ENCODE assay signal across 15 cellular contexts in genomic region chr16:87350681-87351319, GRCh38. TPM values are rescaled to one million over a fixed set of nuclear protein-coding genes. Genes with fewer than 3 reads are reported as not detected.
DNase-seq lines count a peak whose midpoint lies in the region; ATAC-seq, FAIRE-seq and TF ChIP-seq lines count a peak whose summit lies in the region.
"Had no signal": no experiment of that assay in that cellular context is flagged by ENCODE, and none has a peak within 500 bp of the region (broad histone marks: within the 10 kb centered on the region; RNA-seq: fewer than 3 reads in every experiment).

No MANE protein-coding gene starts in this region.

- H3K9me3 ChIP-seq in HepG2 (ENCODE audit: low read length) (no peaks in the 10 kb centered on the region), right lobe of liver (no peaks in the 10 kb centered on the region), endodermal cell (ENCODE audit: control insufficient read depth, low read length) (no peaks in the 10 kb centered on the region)
- H3K9me3 ChIP-seq: sigmoid colon had no signal

- no TSS peak for BruUV-seq in HepG2 (replicated peaks; lab: Mats Ljungman, UMichigan)

- ATAC-seq in HepG2 (no peak), right lobe of liver (no peak), HG03469 (IDR thresholded peaks at IDR 0.05; ENCODE audit: unreplicated experiment) (no peak), HG02763 (IDR thresholded peaks at IDR 0.05; ENCODE audit: unreplicated experiment) (no peak), HG03159 (IDR thresholded peaks at IDR 0.05; ENCODE audit: unreplicated experiment) (no peak), GM21367 (IDR thresholded peaks at IDR 0.05; ENCODE audit: unreplicated experiment) (no peak)
- ATAC-seq: K562 had no signal

- H3K4me1 ChIP-seq in HepG2 (ENCODE audit: insufficient read depth, low read length) (peaks cover 17% of the 10 kb centered on the region), right lobe of liver (no peaks in the 10 kb centered on the region), endodermal cell (ENCODE audit: control insufficient read depth, insufficient read depth, low read length) (no peaks in the 10 kb centered on the region)

- H3K27me3 ChIP-seq in HepG2 (ENCODE audit: control insufficient read depth in 1 of 2, insufficient read depth in 2 of 2, low read length in 2 of 2) (no peaks in the 10 kb centered on the region), right lobe of liver (no peaks in the 10 kb centered on the region), endodermal cell (ENCODE audit: control insufficient read depth, insufficient read depth, low read length, poor library complexity, severe bottlenecking) (no peaks in the 10 kb centered on the region)
- H3K27me3 ChIP-seq: brain microvascular endothelial cell, sigmoid colon had no signal

- no peak overlapping the region for H2AFZ ChIP-seq in HepG2 (ENCODE audit: low read length)

- 96% methylated on average over 23 of the region's 23 CpGs for WGBS in HepG2 (ENCODE audit: low lambda C conversion rate)
- WGBS in right lobe of liver (ENCODE audit: insufficient coverage, low coverage, low lambda C conversion rate, missing lambda C conversion rate), result 84% methylated on average over 12 of the region's 23 CpGs
- WGBS in endodermal cell (ENCODE audit: insufficient coverage in 1 of 2, insufficient read length in 1 of 2), 2 experiments, result 87 to 89% methylated on average over 22 to 23 of the region's 23 CpGs

- H3K9ac ChIP-seq in HepG2 (ENCODE audit: insufficient read depth, low read depth, low read length) (no peak overlapping the region), endodermal cell (ENCODE audit: extremely low read depth, low read length, poor library complexity, severe bottlenecking) (no peak overlapping the region)

- DNase-seq in HepG2 (ENCODE audit: low spot score) (no peak), right lobe of liver (no peak), endodermal cell (no peak), middle frontal gyrus (ENCODE audit: extremely low spot score, low spot score) (peak; percentile 30)
- DNase-seq: ACHN; activated T-cell treated with anti-CD3 and anti-CD28 coated beads for 4 hours; brain microvascular endothelial cell; DMS79; NK-92 treated with Interleukin-12 subunit alpha and Interleukin-12 subunit beta, amount 100 ng/mL, for 24 hours; sigmoid colon had no signal

- peaks cover under 1% of the 10 kb centered on the region for H3K4me1 Mint-ChIP-seq in endodermal cell

- in situ Hi-C loops in HepG2 (cut with HindIII; ENCODE audit: extremely low pct_ligation_motif_present, low pct_unique_long_range_greater_than_20kb), result no loop called here

- H4K20me1 ChIP-seq in HepG2 (ENCODE audit: insufficient read depth, low read length), result peaks cover 95% of the 10 kb centered on the region

- intact Hi-C loops in HepG2 (cut with micrococcal nuclease; ENCODE audit: unreplicated experiment) (no loop called here), right lobe of liver (cut with DNase I) (no loop called here)

- no peaks in the 10 kb centered on the region for H3K9me3 Mint-ChIP-seq in endodermal cell

- H3K79me2 ChIP-seq in HepG2 (ENCODE audit: insufficient read depth, low read length), result peaks cover 94% of the 10 kb centered on the region

- H3K27ac Mint-ChIP-seq in endodermal cell, result no peak overlapping the region

- TF ChIP-seq RAD21 in HepG2 (CRISPR knock-in tag; IDR thresholded peaks at IDR 0.05), result no peak

- TF ChIP-seq CTCF in HepG2 (CRISPR knock-in tag; IDR thresholded peaks at IDR 0.05) (no peak), right lobe of liver (IDR thresholded peaks at IDR 0.05) (no peak), endodermal cell (conservative IDR thresholded peaks at IDR 0.05) (no peak)

- POLR2A ChIA-PET in HepG2 (lab: Yijun Ruan, JAX), result interaction anchor here (1.2 to 2.1 kb wide), 4 partner anchors 24 to 37 kb away, joined by 3 to 7 read pairs (median 4); partner anchors contain the start of gene FBXO31

- H3K27ac ChIP-seq in HepG2 (ENCODE audit: extremely low read length, insufficient read depth, low read length) (peak overlapping the region; percentile 6), right lobe of liver (no peak overlapping the region), endodermal cell (ENCODE audit: low read depth, low read length) (peak overlapping the region; percentile 19)
- H3K27ac ChIP-seq: brain microvascular endothelial cell had no signal

- H3K36me3 Mint-ChIP-seq in endodermal cell (ENCODE audit: low read depth), result peaks cover 13% of the 10 kb centered on the region

- FAIRE-seq in HepG2 (lab: Jason Lieb, UNC), result no peak
- FAIRE-seq: K562 had no signal

- H3K36me3 ChIP-seq in HepG2 (replicated peaks in 1 of 2; ENCODE audit: control insufficient read depth in 1 of 2, insufficient read depth in 2 of 2, low read length in 2 of 2) (peaks cover 44 to 91% of the 10 kb centered on the region in 2 experiments), right lobe of liver (peaks cover 0 to 29% (median 4%) of the 10 kb centered on the region in 4 donors), endodermal cell (ENCODE audit: control insufficient read depth, insufficient read depth, low read length) (peaks cover 7% of the 10 kb centered on the region)

- no peak overlapping the region for H3K4me3 Mint-ChIP-seq in endodermal cell

- TF ChIP-seq EP300 in HepG2 (IDR thresholded peaks at IDR 0.05; ENCODE audit: low read depth in 2 of 2, low read length in 2 of 2) (no peak), HepG2 (CRISPR knock-in tag; IDR thresholded peaks at IDR 0.05; ENCODE audit: borderline replicate concordance) (no peak)

- CTCF ChIA-PET in HepG2 (lab: Yijun Ruan, JAX; ENCODE audit: low intra/inter-chr PET ratio, low total read pairs), result no interaction called here

- no peak; a peak in 1 of 4 replicates for TF ChIP-seq POLR2A in HepG2 (IDR thresholded peaks at IDR 0.05; ENCODE audit: insufficient read depth in 1 of 2, low read depth in 2 of 2, low read length in 2 of 2)
- TF ChIP-seq POLR2A in right lobe of liver (IDR thresholded peaks at IDR 0.05), result no peak

- no peak overlapping the region for H3K4me2 ChIP-seq in HepG2 (ENCODE audit: low read depth, low read length)

- no peaks in the 10 kb centered on the region for H3K27me3 Mint-ChIP-seq in endodermal cell (ENCODE audit: insufficient read depth)

- H3K4me3 ChIP-seq in HepG2 (replicated peaks in 1 of 3; ENCODE audit: insufficient read depth in 1 of 3, low read depth in 2 of 3, low read length in 3 of 3) (no peak overlapping the region), right lobe of liver (no peak overlapping the region), endodermal cell (ENCODE audit: low read length) (no peak overlapping the region)
- H3K4me3 ChIP-seq: K562, sigmoid colon had no signal

RNA-seq across cellular contexts. Expression of gene FBXO31, which starts 32.8 kb away (rescaled TPM):
- total RNA-seq in HepG2 (2016; rRNA removed; fragmentation: Illumina TruSeq; extraction: Trizol), result 81.3 and 92.4 TPM in 2 replicates
- 18.3 and 22.9 TPM in 2 replicates for total RNA-seq in HepG2 (2016; cell fraction: cytosol; rRNA removed; fragmentation: Illumina TruSeq; extraction: Trizol; ENCODE audit: low read depth)
- 64.5 and 91.5 TPM in 2 replicates for total RNA-seq in HepG2 (2016; cell fraction: insoluble cytoplasmic fraction; rRNA removed; fragmentation: Illumina TruSeq; extraction: Trizol)
- 33.7 and 38.0 TPM in 2 replicates for total RNA-seq in HepG2 (2016; cell fraction: membrane; rRNA removed; fragmentation: Illumina TruSeq; extraction: Trizol)
- 94.4 and 107 TPM in 2 replicates for total RNA-seq in HepG2 (2016; cell fraction: nucleus; rRNA removed; fragmentation: Illumina TruSeq; extraction: Trizol)
- polyA plus RNA-seq in HepG2 (2011; rRNA removed), result 101 and 118 TPM in 2 replicates
- polyA plus RNA-seq in HepG2 (2011; cell fraction: cytosol; rRNA removed), result 51.6 and 63.1 TPM in 2 replicates
- polyA plus RNA-seq in HepG2 (2011; cell fraction: nucleus; rRNA removed), result 393 and 579 TPM in 2 replicates
- 75.5 and 101 TPM in 2 replicates for polyA plus RNA-seq in HepG2 (2012)
- polyA plus RNA-seq in HepG2 (2016; cell fraction: cytosol; fragmentation: Illumina TruSeq; extraction: Trizol; ENCODE audit: low read depth), result 6.1 and 6.4 TPM in 2 replicates
- polyA plus RNA-seq in HepG2 (2016; cell fraction: insoluble cytoplasmic fraction; fragmentation: Illumina TruSeq; extraction: Trizol; ENCODE audit: low read depth), result 57.9 and 71.3 TPM in 2 replicates
- polyA plus RNA-seq in HepG2 (2016; cell fraction: membrane; fragmentation: Illumina TruSeq; extraction: Trizol; ENCODE audit: low read depth), result 18.2 and 18.3 TPM in 2 replicates
- 256 and 269 TPM in 2 replicates for polyA plus RNA-seq in HepG2 (2016; cell fraction: nucleus; fragmentation: Illumina TruSeq; extraction: Trizol; ENCODE audit: insufficient read depth, low read depth)
- 29.6 and 164 TPM in 2 replicates for polyA minus RNA-seq in HepG2 (2011; rRNA and poly(A)+ RNA removed; ENCODE audit: low replicate concordance)
- 53.4 and 63.9 TPM in 2 replicates for polyA minus RNA-seq in HepG2 (2011; cell fraction: cytosol; rRNA and poly(A)+ RNA removed)
- 202 and 208 TPM in 2 replicates for polyA minus RNA-seq in HepG2 (2011; cell fraction: nucleus; rRNA and poly(A)+ RNA removed)
- 10 to 100 TPM; 20.6 to 56.9 (median 31.1) TPM for total RNA-seq in right lobe of liver
- total RNA-seq in endodermal cell, result 10 to 100 TPM; 18.6 to 22.1 TPM
- 13.4 TPM for polyA plus RNA-seq in endodermal cell (2013, experiment 1 of 2)
- 9.5 TPM for polyA plus RNA-seq in endodermal cell (2013, experiment 2 of 2)

RNA-seq across cellular contexts. Expression of gene C16orf95, which starts 33.6 kb away (rescaled TPM):
- 7.2 and 8.6 TPM in 2 replicates for total RNA-seq in HepG2 (2016; rRNA removed; fragmentation: Illumina TruSeq; extraction: Trizol)
- 20.8 and 21.6 TPM in 2 replicates for total RNA-seq in HepG2 (2016; cell fraction: cytosol; rRNA removed; fragmentation: Illumina TruSeq; extraction: Trizol; ENCODE audit: low read depth)
- total RNA-seq in HepG2 (2016; cell fraction: insoluble cytoplasmic fraction; rRNA removed; fragmentation: Illumina TruSeq; extraction: Trizol), result 6.9 and 8.1 TPM in 2 replicates
- 15.4 and 16.2 TPM in 2 replicates for total RNA-seq in HepG2 (2016; cell fraction: membrane; rRNA removed; fragmentation: Illumina TruSeq; extraction: Trizol)
- total RNA-seq in HepG2 (2016; cell fraction: nucleus; rRNA removed; fragmentation: Illumina TruSeq; extraction: Trizol), result 6.3 TPM in 2 replicates
- 2.0 and 2.8 TPM in 2 replicates for polyA plus RNA-seq in HepG2 (2011; rRNA removed)
- 1.3 and 3.1 TPM in 2 replicates for polyA plus RNA-seq in HepG2 (2011; cell fraction: cytosol; rRNA removed)
- polyA plus RNA-seq in HepG2 (2011; cell fraction: nucleus; rRNA removed), result 4.1 and 5.0 TPM in 2 replicates
- polyA plus RNA-seq in HepG2 (2012), result 3.8 and 4.5 TPM in 2 replicates
- polyA plus RNA-seq in HepG2 (2016; cell fraction: cytosol; fragmentation: Illumina TruSeq; extraction: Trizol; ENCODE audit: low read depth), result 14.5 and 18.3 TPM in 2 replicates
- polyA plus RNA-seq in HepG2 (2016; cell fraction: insoluble cytoplasmic fraction; fragmentation: Illumina TruSeq; extraction: Trizol; ENCODE audit: low read depth), result 6.1 and 7.7 TPM in 2 replicates
- polyA plus RNA-seq in HepG2 (2016; cell fraction: membrane; fragmentation: Illumina TruSeq; extraction: Trizol; ENCODE audit: low read depth), result 13.5 and 16.8 TPM in 2 replicates
- polyA plus RNA-seq in HepG2 (2016; cell fraction: nucleus; fragmentation: Illumina TruSeq; extraction: Trizol; ENCODE audit: insufficient read depth, low read depth), result 7.1 and 7.6 TPM in 2 replicates
- polyA minus RNA-seq in HepG2 (2011; rRNA and poly(A)+ RNA removed; ENCODE audit: low replicate concordance), result 2.1 and 2.6 TPM in 2 replicates
- 0.79 and 1.4 TPM in 2 replicates for polyA minus RNA-seq in HepG2 (2011; cell fraction: cytosol; rRNA and poly(A)+ RNA removed)
- 3.7 and 5.0 TPM in 2 replicates for polyA minus RNA-seq in HepG2 (2011; cell fraction: nucleus; rRNA and poly(A)+ RNA removed)
- 1 to 10 TPM; 1.7 to 5.5 (median 3.9) TPM for total RNA-seq in right lobe of liver
- total RNA-seq in endodermal cell, result 1 to 10 TPM; 6.4 to 7.8 TPM
- 5.7 TPM for polyA plus RNA-seq in endodermal cell (2013, experiment 1 of 2)
- polyA plus RNA-seq in endodermal cell (2013, experiment 2 of 2), result 6.0 TPM

RNA-seq across cellular contexts. Expression of gene MAP1LC3B, which starts 41.3 kb away (rescaled TPM):
- total RNA-seq in HepG2 (2016; rRNA removed; fragmentation: Illumina TruSeq; extraction: Trizol) (15.7 and 30.6 TPM in 2 replicates), right lobe of liver (10 to 100 TPM; 16.5 to 48.8 (median 25.6) TPM), endodermal cell (10 to 100 TPM; 56.4 to 62.4 TPM)
- total RNA-seq in HepG2 (2016; cell fraction: cytosol; rRNA removed; fragmentation: Illumina TruSeq; extraction: Trizol; ENCODE audit: low read depth), result 5.5 and 7.0 TPM in 2 replicates
- 15.9 and 27.1 TPM in 2 replicates for total RNA-seq in HepG2 (2016; cell fraction: insoluble cytoplasmic fraction; rRNA removed; fragmentation: Illumina TruSeq; extraction: Trizol)
- total RNA-seq in HepG2 (2016; cell fraction: membrane; rRNA removed; fragmentation: Illumina TruSeq; extraction: Trizol), result 24.8 and 26.3 TPM in 2 replicates
- total RNA-seq in HepG2 (2016; cell fraction: nucleus; rRNA removed; fragmentation: Illumina TruSeq; extraction: Trizol), result 22.0 and 22.3 TPM in 2 replicates
- polyA plus RNA-seq in HepG2 (2011; rRNA removed), result 37.4 and 37.9 TPM in 2 replicates
- 18.1 and 36.3 TPM in 2 replicates for polyA plus RNA-seq in HepG2 (2011; cell fraction: cytosol; rRNA removed)
- 15.1 and 23.4 TPM in 2 replicates for polyA plus RNA-seq in HepG2 (2011; cell fraction: nucleus; rRNA removed)
- 68.5 and 98.3 TPM in 2 replicates for polyA plus RNA-seq in HepG2 (2012)
- 9.9 and 13.1 TPM in 2 replicates for polyA plus RNA-seq in HepG2 (2016; cell fraction: cytosol; fragmentation: Illumina TruSeq; extraction: Trizol; ENCODE audit: low read depth)
- 65.5 and 71.9 TPM in 2 replicates for polyA plus RNA-seq in HepG2 (2016; cell fraction: insoluble cytoplasmic fraction; fragmentation: Illumina TruSeq; extraction: Trizol; ENCODE audit: low read depth)
- 26.7 and 27.4 TPM in 2 replicates for polyA plus RNA-seq in HepG2 (2016; cell fraction: membrane; fragmentation: Illumina TruSeq; extraction: Trizol; ENCODE audit: low read depth)
- polyA plus RNA-seq in HepG2 (2016; cell fraction: nucleus; fragmentation: Illumina TruSeq; extraction: Trizol; ENCODE audit: insufficient read depth, low read depth), result 42.6 and 45.0 TPM in 2 replicates
- polyA minus RNA-seq in HepG2 (2011; rRNA and poly(A)+ RNA removed; ENCODE audit: low replicate concordance), result 13.2 and 15.8 TPM in 2 replicates
- 22.2 and 35.4 TPM in 2 replicates for polyA minus RNA-seq in HepG2 (2011; cell fraction: cytosol; rRNA and poly(A)+ RNA removed)
- 23.0 and 32.7 TPM in 2 replicates for polyA minus RNA-seq in HepG2 (2011; cell fraction: nucleus; rRNA and poly(A)+ RNA removed)
- 67.5 TPM for polyA plus RNA-seq in endodermal cell (2013, experiment 1 of 2)
- 73.4 TPM for polyA plus RNA-seq in endodermal cell (2013, experiment 2 of 2)

Comparison
In these comparisons a context has a peak if more than half of its experiments do, and no peak if none do; other contexts are left out.
1. H3K27ac ChIP-seq: peak in HepG2 (single experiment) and endodermal cell (single experiment); none in right lobe of liver (0 of 3).